ENCODE assay signal across 11 cellular contexts in genomic region chr11:118003021-118003423, GRCh38. TPM values are rescaled to one million over a fixed set of nuclear protein-coding genes. Genes with fewer than 3 reads are reported as not detected.
DNase-seq lines count a peak whose midpoint lies in the region; ATAC-seq, FAIRE-seq and TF ChIP-seq lines count a peak whose summit lies in the region.
"Had no signal": no experiment of that assay in that cellular context is flagged by ENCODE, and none has a peak within 500 bp of the region (broad histone marks: within the 10 kb centered on the region; RNA-seq: fewer than 3 reads in every experiment).

No MANE protein-coding gene starts in this region.

- H3K23me2 ChIP-seq in H1 (ENCODE audit: low read depth, low read length): no peaks in the 10 kb centered on the region

- H2BK20ac ChIP-seq in H1 (ENCODE audit: low read length): no peak overlapping the region

- H3K4me3 ChIP-seq in H1 (ENCODE audit: extremely low read depth in 1 of 4, insufficient read depth in 2 of 4, low read depth in 3 of 4, low read length in 4 of 4) (no peak overlapping the region), tibial artery (no peak overlapping the region)

- H3K27ac ChIP-seq in KOPT-K1 (ENCODE audit: low read depth, low read length, poor library complexity, severe bottlenecking): peak overlapping the region; percentile 38
- H3K27ac ChIP-seq in H1 (ENCODE audit: low read depth, low read length): no peak overlapping the region
- H3K27ac ChIP-seq in tibial artery: no peak overlapping the region

- no peaks in the 10 kb centered on the region for H3K9me3 ChIP-seq in KOPT-K1 (ENCODE audit: insufficient read depth, low read length, poor library complexity, severe bottlenecking)
- no peaks in the 10 kb centered on the region for H3K9me3 ChIP-seq in H1 (ENCODE audit: insufficient read depth in 2 of 2, low read depth in 1 of 2, low read length in 1 of 2)
- peaks cover 0 to 3% (median 0%) of the 10 kb centered on the region in 3 donors for H3K9me3 ChIP-seq in tibial artery

- no peak overlapping the region for H2BK5ac ChIP-seq in H1 (ENCODE audit: low read depth, low read length)

- H4K5ac ChIP-seq in H1 (ENCODE audit: insufficient read length, low read depth, low read length): no peak overlapping the region

- no peak overlapping the region for H4K91ac ChIP-seq in H1 (replicated peaks; ENCODE audit: insufficient read length, low read length)

- no peak overlapping the region for H2BK120ac ChIP-seq in H1 (replicated peaks; ENCODE audit: low read depth, low read length)

- no peak overlapping the region for H3K9ac ChIP-seq in H1 (replicated peaks in 1 of 4; ENCODE audit: extremely low read depth in 1 of 4, low read depth in 3 of 4, low read length in 3 of 4)

- no peak overlapping the region for H4K8ac ChIP-seq in H1 (ENCODE audit: extremely low read depth, insufficient read depth, low read length)

- WGBS in H1 (ENCODE audit: extremely low coverage in 1 of 2, insufficient coverage in 1 of 2, insufficient read length in 1 of 2, insufficient replicate concordance in 2 of 2, low coverage in 1 of 2, low lambda C conversion rate in 2 of 2, missing lambda C conversion rate in 1 of 2), 2 experiments: 89% methylated on average over 1 of the region's 1 CpG; no CpG with 5 or more reads in 1 of the 2 experiments

- no peak overlapping the region for H3K4me3 Mint-ChIP-seq in osteocyte (ENCODE audit: unreplicated experiment)

- no peaks in the 10 kb centered on the region for H3K79me1 ChIP-seq in H1 (ENCODE audit: low read depth, low read length)

- H2BK12ac ChIP-seq in H1 (ENCODE audit: low read depth, low read length): no peak overlapping the region

- no peak for TF ChIP-seq RAD21 in H1 (IDR thresholded peaks at IDR 0.05 in 1 of 2, conservative IDR thresholded peaks at IDR 0.05 in 1 of 2; ENCODE audit: low read depth in 2 of 2, low read length in 2 of 2)

- no peaks in the 10 kb centered on the region for H3K36me3 ChIP-seq in KOPT-K1 (ENCODE audit: insufficient read depth, low read length)
- H3K36me3 ChIP-seq in H1 (ENCODE audit: control insufficient read depth in 2 of 4, insufficient read depth in 4 of 4, low read length in 3 of 4): no peaks in the 10 kb centered on the region
- peaks cover 0 to 8% (median 8%) of the 10 kb centered on the region in 3 donors for H3K36me3 ChIP-seq in tibial artery

- H3K4me1 ChIP-seq in H1 (replicated peaks in 1 of 4; ENCODE audit: control insufficient read depth in 3 of 4, insufficient read depth in 4 of 4, low read length in 3 of 4) (no peaks in the 10 kb centered on the region; a peak in 2 of 7 replicates), tibial artery (no peaks in the 10 kb centered on the region)

- H4K20me1 ChIP-seq in H1 (replicated peaks in 1 of 2; ENCODE audit: control insufficient read depth in 1 of 2, insufficient read depth in 2 of 2, low read length in 2 of 2): no peaks in the 10 kb centered on the region

- peaks cover 3% of the 10 kb centered on the region for H3K9me3 Mint-ChIP-seq in osteocyte (ENCODE audit: unreplicated experiment)

- no peak for ATAC-seq in GM19023 (IDR thresholded peaks at IDR 0.05; ENCODE audit: unreplicated experiment)
- no peak for ATAC-seq in SK-N-SH treated with all-trans-retinoic acid at 6 μM for 48 hours

- H2AFZ ChIP-seq in H1 (ENCODE audit: low read length): no peak overlapping the region

- H3K56ac ChIP-seq in H1 (replicated peaks; ENCODE audit: insufficient read length, low read depth, low read length): no peak overlapping the region

- TF ChIP-seq CTCF in H1 (IDR thresholded peaks at IDR 0.05; ENCODE audit: control extremely low read depth in 1 of 3, insufficient read depth in 1 of 3, low read depth in 1 of 3, low read length in 3 of 3) (no peak), tibial artery (IDR thresholded peaks at IDR 0.05) (no peak), osteocyte (IDR thresholded peaks at IDR 0.05) (no peak)

- no peak overlapping the region for H3K4me2 ChIP-seq in H1 (ENCODE audit: insufficient read depth in 1 of 2, low read depth in 2 of 2, low read length in 2 of 2)

- POLR2A ChIA-PET in H1 (lab: Charles Lee; ENCODE audit: partially characterized antibody): no interaction called here

- no peak overlapping the region for H2AK5ac ChIP-seq in H1 (ENCODE audit: low read depth, low read length)

- H3K14ac ChIP-seq in H1 (ENCODE audit: insufficient read length): no peak overlapping the region

- peaks cover 4% of the 10 kb centered on the region for H3K27me3 Mint-ChIP-seq in osteocyte (ENCODE audit: unreplicated experiment)

- no peak for FAIRE-seq in H1 (lab: Jason Lieb, UNC)
- FAIRE-seq: G401.6, urothelium cell line had no signal

- H3K4me1 Mint-ChIP-seq in osteocyte (ENCODE audit: unreplicated experiment): no peaks in the 10 kb centered on the region

- H2BK15ac ChIP-seq in H1 (ENCODE audit: low read length): peak overlapping the region; percentile 61; the same call in 1 of the 2 replicates

- no peak overlapping the region for H3K4ac ChIP-seq in H1 (replicated peaks; ENCODE audit: insufficient read length, low read depth, low read length)

- H3K36me3 Mint-ChIP-seq in osteocyte (ENCODE audit: unreplicated experiment): no peaks in the 10 kb centered on the region

- CTCF ChIA-PET in H1 (lab: Charles Lee; ENCODE audit: partially characterized antibody): interaction anchor here (0.8 to 3.8 kb wide), 5 partner anchors 23 to 78 kb away, joined by 3 to 18 read pairs (median 3); no protein-coding TSS in a partner anchor

- no peak for TF ChIP-seq POLR2A in H1 (IDR thresholded peaks at IDR 0.05; ENCODE audit: control extremely low read depth in 1 of 2, low read depth in 2 of 2, low read length in 2 of 2)

- peak overlapping the region; percentile 48; the same call in 1 of the 2 replicates for H3K18ac ChIP-seq in H1 (ENCODE audit: extremely low read depth, low read length)

- TF ChIP-seq EP300 in H1 (IDR thresholded peaks at IDR 0.05; ENCODE audit: borderline replicate concordance in 1 of 2, low read depth in 2 of 2, low read length in 2 of 2): no peak

- H3K27ac Mint-ChIP-seq in osteocyte (ENCODE audit: unreplicated experiment): no peak overlapping the region

- peak; percentile 48 to 54 for DNase-seq in activated CD4-positive, alpha-beta T cell treated with anti-CD3 and anti-CD28 coated beads for 4 hours
- DNase-seq in H1 (ENCODE audit: low read depth in 1 of 2, low spot score in 2 of 2) (no peak), tibial artery (no peak), osteocyte (ENCODE audit: extremely low spot score, unreplicated experiment) (no peak)
- peak; percentile 50 to 64 for DNase-seq in stimulated activated CD8-positive, alpha-beta memory T cell treated with anti-CD3 and anti-CD28 coated beads, Interleukin-15, amount 100 ng/mL, for 48 hours (ENCODE audit: low read depth in 2 of 2)

- no peak overlapping the region for H3K23ac ChIP-seq in H1 (ENCODE audit: insufficient read length)

- intact Hi-C loops in tibial artery (cut with DNase I; ENCODE audit: low total_unique reads): no loop called here

- peaks cover 0 to 2% (median 0%) of the 10 kb centered on the region in 4 experiments; a peak in 1 of 7 replicates for H3K27me3 ChIP-seq in H1 (replicated peaks in 1 of 4; ENCODE audit: control insufficient read depth in 3 of 4, extremely low read depth in 1 of 4, insufficient read depth in 3 of 4, low read length in 3 of 4)
- H3K27me3 ChIP-seq in tibial artery: no peaks in the 10 kb centered on the region

- no peaks in the 10 kb centered on the region for H3K79me2 ChIP-seq in H1 (ENCODE audit: control insufficient read depth in 1 of 2, insufficient read depth in 2 of 2, low read length in 2 of 2)

TF ChIP-seq in H1, 55 proteins besides CTCF, POLR2A, EP300 and RAD21 (continues in another document):
- TF ChIP-seq JUND (IDR thresholded peaks at IDR 0.05; ENCODE audit: low read length) (no peak), TCF12 (IDR thresholded peaks at IDR 0.05; ENCODE audit: low read depth, low read length) (no peak), SP2 (IDR thresholded peaks at IDR 0.05; ENCODE audit: low read length) (no peak), ATF3 (IDR thresholded peaks at IDR 0.05; ENCODE audit: insufficient read depth, low read depth, low read length) (no peak), RBBP5 (IDR thresholded peaks at IDR 0.05; ENCODE audit: borderline replicate concordance, low read depth, low read length) (no peak), CHD2 (IDR thresholded peaks at IDR 0.05; ENCODE audit: low read length) (no peak), BRCA1 (IDR thresholded peaks at IDR 0.05; ENCODE audit: low read depth, low read length) (no peak), GTF2F1 (IDR thresholded peaks at IDR 0.05; ENCODE audit: borderline replicate concordance, low read depth, low read length) (no peak), CREB1 (IDR thresholded peaks at IDR 0.05) (no peak)

TF ChIP-seq in SK-N-SH treated with all-trans-retinoic acid at 6 μM for 48 hours, 23 proteins besides CTCF, POLR2A, EP300 and RAD21:
- no peak for TF ChIP-seq ZNF70 (CRISPR knock-in tag; IDR thresholded peaks at IDR 0.05)
- no peak for TF ChIP-seq ESRRG (CRISPR knock-in tag; IDR thresholded peaks at IDR 0.05)
- TF ChIP-seq ZC3H10 (CRISPR knock-in tag; IDR thresholded peaks at IDR 0.05): no peak
- TF ChIP-seq SNAI2 (CRISPR knock-in tag; IDR thresholded peaks at IDR 0.05): no peak
- no peak for TF ChIP-seq ZFP30 (CRISPR knock-in tag; IDR thresholded peaks at IDR 0.05)
- TF ChIP-seq ZNF565 (CRISPR knock-in tag; conservative IDR thresholded peaks at IDR 0.05; ENCODE audit: low read depth): no peak

RNA-seq across cellular contexts. Expression of gene IL10RA, which starts 16.8 kb away (rescaled TPM):
- 0.11 and 0.31 TPM in 2 replicates for total RNA-seq in H1 (2021; fragmentation: NEBNext Ultra II Directional; extraction: Animal tissue kit (Norgen Biotek cat#: 25700))
- polyA plus RNA-seq in H1 (2011; rRNA removed): 0.05 and 0.16 TPM in 2 replicates
- polyA plus RNA-seq in H1 (2011; cell fraction: cytosol; rRNA removed): 0.06 TPM
- polyA plus RNA-seq in H1 (2011; cell fraction: nucleus; rRNA removed): 0.66 TPM
- polyA plus RNA-seq in H1 (2012, experiment 1 of 2): 0.05 TPM in 1 of 4 replicates, not detected in the others
- 0.09 TPM for polyA plus RNA-seq in H1 (2012, experiment 2 of 2)
- 0.14 TPM for polyA plus RNA-seq in H1 (2013, experiment 1 of 2)
- polyA plus RNA-seq in H1 (2013, experiment 2 of 2): 0.15 TPM
- 0.09 TPM in 1 of 2 replicates, not detected in the other for polyA minus RNA-seq in H1 (2011; rRNA and poly(A)+ RNA removed)
- polyA minus RNA-seq in H1 (2011; cell fraction: cytosol; rRNA and poly(A)+ RNA removed): not detected
- polyA minus RNA-seq in H1 (2011; cell fraction: nucleus; rRNA and poly(A)+ RNA removed): 0.40 TPM
- not detected in 2 replicates for total RNA-seq in osteocyte
- total RNA-seq: fibroblast of villous mesenchyme had no signal

Comparison
In these comparisons a context has a peak if more than half of its experiments do, and no peak if none do; other contexts are left out.
1. DNase-seq: peak in activated CD4-positive, alpha-beta T cell treated with anti-CD3 and anti-CD28 coated beads for 4 hours (2 of 2) and stimulated activated CD8-positive, alpha-beta memory T cell treated with anti-CD3 and anti-CD28 coated beads, Interleukin-15, amount 100 ng/mL, for 48 hours (2 of 2); none in H1 (0 of 2), tibial artery (0 of 2) and osteocyte (single experiment).